Comparison of ENCODE assay signal across 23 cellular contexts in the genomic region with DNA sequence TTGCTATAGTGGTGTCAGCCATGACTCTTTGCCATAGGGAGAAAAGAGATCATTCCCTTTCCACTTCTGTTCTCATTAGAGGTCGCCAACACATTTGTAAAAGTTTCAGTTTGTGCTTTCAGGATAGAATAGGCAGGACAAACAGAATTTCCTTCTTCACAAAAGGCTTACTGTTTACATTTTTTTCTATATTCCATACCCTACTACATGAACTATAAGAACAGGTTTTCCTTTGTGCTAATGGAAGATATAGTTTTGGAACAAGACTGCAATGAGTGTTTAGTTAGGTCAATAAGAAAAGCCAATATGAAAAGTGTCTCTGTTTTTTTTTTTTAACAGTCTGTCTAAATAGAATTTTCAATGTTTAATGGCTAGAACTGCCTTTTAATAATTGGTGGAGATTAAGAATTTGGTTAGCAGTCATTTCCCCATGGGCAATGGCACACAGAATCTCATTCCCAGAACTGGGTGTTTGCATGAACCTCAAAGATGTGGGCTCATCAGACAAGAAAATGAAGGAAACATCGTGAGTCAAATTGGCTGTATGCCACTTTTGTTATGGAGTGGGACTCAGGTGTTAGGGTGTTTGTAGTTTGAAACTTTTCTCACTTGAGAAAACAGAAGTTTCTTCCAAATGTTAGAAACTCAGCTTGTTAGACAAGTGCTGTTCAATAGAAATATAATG.
DNase-seq lines count a peak whose midpoint lies in the region; ATAC-seq and TF ChIP-seq lines count a peak whose summit lies in the region.
"Had no signal": no experiment of that assay in that cellular context is flagged by ENCODE, and none has a peak within 500 bp of the region (broad histone marks: within the 10 kb centered on the region; RNA-seq: fewer than 3 reads in every experiment).

No MANE protein-coding gene starts in this region.

- H3K4me1 Mint-ChIP-seq in MCF 10A (ENCODE audit: insufficient read depth, unreplicated experiment) (peaks cover 10% of the 10 kb centered on the region), neural crest cell (peaks cover 11% of the 10 kb centered on the region)
- H3K4me1 Mint-ChIP-seq: CD8-positive, alpha-beta memory T cell had no signal

- DNase-seq in MCF 10A (ENCODE audit: unreplicated experiment) (peak; percentile 31), breast epithelium (ENCODE audit: low spot score in 2 of 2) (no peak), SK-MEL-5 (ENCODE audit: low read depth, low spot score) (peak; percentile 86), neural crest cell (ENCODE audit: low read depth, low spot score) (no peak), cardiac septum (ENCODE audit: low spot score) (no peak), NCI-H345 treated with DMSO at 0.1 percent for 48 hours (lab: John Stamatoyannopoulos, UW; ENCODE audit: unreplicated experiment) (no peak)
- no peak for DNase-seq in stimulated activated CD8-positive, alpha-beta memory T cell treated with anti-CD3 and anti-CD28 coated beads, Interleukin-4, amount 100 ng/mL, for 48 hours
- DNase-seq: 8988T; ACHN; AML-193; BE2C; Calu3; CD4-positive, alpha-beta T cell; CD8-positive, alpha-beta memory T cell; COR-L47; DND-41; GM23248; H7; HCEC 1CT had no signal

- no peak overlapping the region for H3K4me3 ChIP-seq in breast epithelium
- H3K4me3 ChIP-seq: A549; BLaER1 treated with 17β-estradiol and CSF1 and Interleukin-3, amounts not matched to agents 10 nM and 100 nM; GM23248 had no signal

- POLR2A ChIA-PET in MCF 10A (lab: Yijun Ruan, JAX), result no interaction called here

- no peak for ATAC-seq in HG02970 (IDR thresholded peaks at IDR 0.05; ENCODE audit: low FRiP score, unreplicated experiment)
- ATAC-seq: A549 had no signal

- no peak overlapping the region for H3K27ac ChIP-seq in breast epithelium
- H3K27ac ChIP-seq: A549; BLaER1 treated with 17β-estradiol and CSF1 and Interleukin-3, amounts not matched to agents 10 nM and 100 nM; GM23248 had no signal

- no peaks in the 10 kb centered on the region for H3K9me3 ChIP-seq in breast epithelium
- H3K9me3 ChIP-seq: A549, BE2C had no signal

- intact Hi-C loops in MCF 10A (cut with micrococcal nuclease), result no loop called here
- intact Hi-C loops in breast epithelium (cut with DNase I; ENCODE audit: low total_unique reads), result loop anchor here (10.0 kb wide), 1 partner anchor 1381 kb away; no protein-coding TSS in a partner anchor
- intact Hi-C loops in cardiac septum (cut with DNase I), result no loop called here

- H3K4me3 Mint-ChIP-seq in MCF 10A (ENCODE audit: unreplicated experiment) (no peak overlapping the region), neural crest cell (no peak overlapping the region)
- H3K4me3 Mint-ChIP-seq: CD14-positive monocyte; CD4-positive, alpha-beta T cell; CD8-positive, alpha-beta memory T cell had no signal

- no peaks in the 10 kb centered on the region for H3K36me3 ChIP-seq in breast epithelium
- H3K36me3 ChIP-seq: BE2C; BLaER1 treated with 17β-estradiol and CSF1 and Interleukin-3, amounts not matched to agents 10 nM and 100 nM had no signal

- H3K4me1 ChIP-seq in breast epithelium, result no peaks in the 10 kb centered on the region
- H3K4me1 ChIP-seq: A549; BE2C; BLaER1 treated with 17β-estradiol and CSF1 and Interleukin-3, amounts not matched to agents 10 nM and 100 nM had no signal

- no TSS peak for BruUV-seq in MCF 10A (replicated peaks; lab: Mats Ljungman, UMichigan)

- CTCF ChIA-PET in MCF 10A (lab: Yijun Ruan, JAX), result interaction anchor here (0.6 kb wide), 1 partner anchor 20 kb away, joined by 4 read pairs; no protein-coding TSS in a partner anchor

- H3K36me3 Mint-ChIP-seq in MCF 10A (ENCODE audit: insufficient read depth, unreplicated experiment) (no peaks in the 10 kb centered on the region), neural crest cell (ENCODE audit: low read depth) (no peaks in the 10 kb centered on the region)
- H3K36me3 Mint-ChIP-seq: CD14-positive monocyte; CD8-positive, alpha-beta memory T cell had no signal

- H3K9me3 Mint-ChIP-seq in MCF 10A (ENCODE audit: unreplicated experiment), result peaks cover 7% of the 10 kb centered on the region
- H3K9me3 Mint-ChIP-seq in neural crest cell, result peaks cover 2% of the 10 kb centered on the region

- H3K27ac Mint-ChIP-seq in MCF 10A (ENCODE audit: low read depth, unreplicated experiment) (no peak overlapping the region), neural crest cell (ENCODE audit: unreplicated experiment) (peak overlapping the region; percentile 71)
- H3K27ac Mint-ChIP-seq: CD14-positive monocyte; CD4-positive, alpha-beta T cell; CD8-positive, alpha-beta memory T cell had no signal

- in situ Hi-C loops in SK-MEL-5 (cut with HindIII; ENCODE audit: low pct_unique_long_range_greater_than_20kb, low sequenced_read_pairs), result no loop called here

- peaks cover 8% of the 10 kb centered on the region for H3K27me3 Mint-ChIP-seq in MCF 10A (ENCODE audit: insufficient read depth, unreplicated experiment)
- H3K27me3 Mint-ChIP-seq in neural crest cell (ENCODE audit: low read depth), result no peaks in the 10 kb centered on the region

- no peak for TF ChIP-seq POLR2A in breast epithelium (IDR thresholded peaks at IDR 0.05)

- no peaks in the 10 kb centered on the region for H3K27me3 ChIP-seq in breast epithelium
- H3K27me3 ChIP-seq: BE2C had no signal

- TF ChIP-seq CTCF in MCF 10A (IDR thresholded peaks at IDR 0.05; ENCODE audit: unreplicated experiment) (no peak), breast epithelium (IDR thresholded peaks at IDR 0.05) (no peak), neural crest cell (conservative IDR thresholded peaks at IDR 0.05) (no peak)

Comparison
In these comparisons a context has a peak if more than half of its experiments do, and no peak if none do; other contexts are left out.
1. DNase-seq: peak in MCF 10A (single experiment) and SK-MEL-5 (single experiment); none in breast epithelium (0 of 2), neural crest cell (single experiment), cardiac septum (single experiment), stimulated activated CD8-positive, alpha-beta memory T cell treated with anti-CD3 and anti-CD28 coated beads, Interleukin-4, amount 100 ng/mL, for 48 hours (single experiment) and NCI-H345 treated with DMSO at 0.1 percent for 48 hours (single experiment).